In the genomic region with DNA sequence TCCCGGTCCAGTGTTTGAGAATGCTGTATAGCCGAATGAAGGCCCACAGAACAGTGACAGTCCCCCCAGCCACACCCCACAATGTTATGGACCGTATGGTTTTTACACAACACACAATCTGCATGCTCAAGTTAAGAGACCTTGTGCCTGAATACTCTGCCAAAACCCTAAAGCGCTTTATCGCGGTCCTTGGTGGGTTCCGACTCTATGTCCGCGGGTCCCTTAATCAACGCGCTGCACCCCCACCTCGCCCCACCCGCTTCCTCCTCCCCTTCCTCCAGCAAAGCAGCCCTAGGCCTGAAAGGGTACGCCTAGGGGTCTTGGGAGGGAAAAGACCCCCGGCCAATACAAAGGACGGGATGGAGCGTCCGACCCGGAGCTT, we compare ENCODE assay signal across 8 cellular contexts. TPM values are rescaled to one million over a fixed set of nuclear protein-coding genes. Genes with fewer than 3 reads are reported as not detected.
DNase-seq lines count a peak whose midpoint lies in the region; ATAC-seq and TF ChIP-seq lines count a peak whose summit lies in the region.

No MANE protein-coding gene starts in this region.

- peak overlapping the region; percentile 65 for H3K4me3 ChIP-seq in BJ (ENCODE audit: low read depth, low read length)

- peaks cover 42% of the 10 kb centered on the region for H3K4me1 Mint-ChIP-seq in activated CD4-positive, alpha-beta memory T cell treated with anti-CD3 and anti-CD28 coated beads for 36 hours (ENCODE audit: low read depth)
- H3K4me1 Mint-ChIP-seq in natural killer cell treated with Interleukin-12 subunit alpha and Interleukin-12 subunit beta and Interleukin-15 and Interleukin-18, amount 100 ng/mL, for 72 hours (ENCODE audit: low read depth in 2 of 2): peaks cover 31 to 47% of the 10 kb centered on the region in 2 donors
- peaks cover 19% of the 10 kb centered on the region for H3K4me1 Mint-ChIP-seq in type B pancreatic cell (ENCODE audit: unreplicated experiment)

- TF ChIP-seq CTCF in BJ (IDR thresholded peaks at IDR 0.05; ENCODE audit: insufficient read depth, low read depth, low read length) (no peak), type B pancreatic cell (conservative IDR thresholded peaks at IDR 0.05) (no peak)

- CTCF ChIA-PET in BJ (lab: Yijun Ruan, JAX): interaction anchor here (0.6 to 0.9 kb wide), 2 partner anchors 10 to 29 kb away, joined by 3 read pairs; no protein-coding TSS in a partner anchor
- CTCF ChIA-PET in activated CD4-positive, alpha-beta memory T cell treated with anti-CD3 and anti-CD28 coated beads for 36 hours (lab: Charles Lee): interaction anchor here (1.2 to 1.8 kb wide), 2 partner anchors 20 to 44 kb away, joined by 3 to 10 read pairs; no protein-coding TSS in a partner anchor

- DNase-seq in BJ (ENCODE audit: low read depth): no peak
- DNase-seq in activated CD4-positive, alpha-beta memory T cell treated with anti-CD3 and anti-CD28 coated beads for 36 hours: peak; percentile 55
- DNase-seq in natural killer cell treated with Interleukin-12 subunit alpha and Interleukin-12 subunit beta and Interleukin-15 and Interleukin-18, amount 100 ng/mL, for 72 hours (ENCODE audit: low spot score): peak; percentile 70
- no peak for DNase-seq in type B pancreatic cell (ENCODE audit: extremely low spot score, unreplicated experiment)
- DNase-seq in HK-2 (ENCODE audit: unreplicated experiment): no peak

- POLR2A ChIA-PET in BJ (lab: Charles Lee): no interaction called here
- POLR2A ChIA-PET in activated CD4-positive, alpha-beta memory T cell treated with anti-CD3 and anti-CD28 coated beads for 36 hours (lab: Charles Lee): interaction anchor here (1.0 to 4.8 kb wide), 3 partner anchors 11 to 44 kb away, joined by 3 to 24 read pairs (median 3); a partner anchor contains a TSS

- no peak for TF ChIP-seq RAD21 in Ishikawa (IDR thresholded peaks at IDR 0.05; ENCODE audit: low read depth)

- ATAC-seq in GM19463 (IDR thresholded peaks at IDR 0.05; ENCODE audit: unreplicated experiment): peak; percentile 11
- ATAC-seq in esophagus mucosa: peak; percentile 48
- ATAC-seq in natural killer cell treated with Interleukin-12 subunit alpha and Interleukin-12 subunit beta and Interleukin-15 and Interleukin-18, amount 100 ng/mL, for 72 hours: peak; percentile 59 to 64

- H3K4me3 Mint-ChIP-seq in activated CD4-positive, alpha-beta memory T cell treated with anti-CD3 and anti-CD28 coated beads for 36 hours: peak overlapping the region; percentile 96
- peak overlapping the region; percentile 86 for H3K4me3 Mint-ChIP-seq in natural killer cell treated with Interleukin-12 subunit alpha and Interleukin-12 subunit beta and Interleukin-15 and Interleukin-18, amount 100 ng/mL, for 72 hours
- peak overlapping the region; percentile 99 for H3K4me3 Mint-ChIP-seq in type B pancreatic cell

- peaks cover 26% of the 10 kb centered on the region for H3K36me3 Mint-ChIP-seq in activated CD4-positive, alpha-beta memory T cell treated with anti-CD3 and anti-CD28 coated beads for 36 hours
- H3K36me3 Mint-ChIP-seq in natural killer cell treated with Interleukin-12 subunit alpha and Interleukin-12 subunit beta and Interleukin-15 and Interleukin-18, amount 100 ng/mL, for 72 hours: peaks cover 21% of the 10 kb centered on the region
- peaks cover 23% of the 10 kb centered on the region for H3K36me3 Mint-ChIP-seq in type B pancreatic cell

- H3K27ac Mint-ChIP-seq in activated CD4-positive, alpha-beta memory T cell treated with anti-CD3 and anti-CD28 coated beads for 36 hours: peak overlapping the region; percentile 97
- peak overlapping the region; percentile 84 to 98 for H3K27ac Mint-ChIP-seq in natural killer cell treated with Interleukin-12 subunit alpha and Interleukin-12 subunit beta and Interleukin-15 and Interleukin-18, amount 100 ng/mL, for 72 hours
- H3K27ac Mint-ChIP-seq in type B pancreatic cell: peak overlapping the region; percentile 92

- no peaks in the 10 kb centered on the region for H3K27me3 ChIP-seq in BJ (ENCODE audit: control insufficient read depth, insufficient read depth, low read length)

- intact Hi-C loops in activated CD4-positive, alpha-beta memory T cell treated with anti-CD3 and anti-CD28 coated beads for 36 hours (cut with micrococcal nuclease): no loop called here

- H3K36me3 ChIP-seq in BJ (ENCODE audit: control insufficient read depth, insufficient read depth, low read length): peaks cover 1% of the 10 kb centered on the region; the same call in 1 of the 2 replicates

- H3K9me3 Mint-ChIP-seq in activated CD4-positive, alpha-beta memory T cell treated with anti-CD3 and anti-CD28 coated beads for 36 hours: no peaks in the 10 kb centered on the region
- no peaks in the 10 kb centered on the region for H3K9me3 Mint-ChIP-seq in natural killer cell treated with Interleukin-12 subunit alpha and Interleukin-12 subunit beta and Interleukin-15 and Interleukin-18, amount 100 ng/mL, for 72 hours
- H3K9me3 Mint-ChIP-seq in type B pancreatic cell: no peaks in the 10 kb centered on the region

- no peaks in the 10 kb centered on the region for H3K27me3 Mint-ChIP-seq in activated CD4-positive, alpha-beta memory T cell treated with anti-CD3 and anti-CD28 coated beads for 36 hours
- no peaks in the 10 kb centered on the region for H3K27me3 Mint-ChIP-seq in natural killer cell treated with Interleukin-12 subunit alpha and Interleukin-12 subunit beta and Interleukin-15 and Interleukin-18, amount 100 ng/mL, for 72 hours
- H3K27me3 Mint-ChIP-seq in type B pancreatic cell: no peaks in the 10 kb centered on the region

- TF ChIP-seq EP300 in Ishikawa (IDR thresholded peaks at IDR 0.05; ENCODE audit: borderline replicate concordance): no peak

TF ChIP-seq in Ishikawa, 13 proteins besides CTCF, POLR2A, EP300 and RAD21:
- TF ChIP-seq ZBTB7A (IDR thresholded peaks at IDR 0.05; ENCODE audit: low read depth): peak; percentile 54; the same call in 1 of the 2 replicates
- TF ChIP-seq, protein P1, sequence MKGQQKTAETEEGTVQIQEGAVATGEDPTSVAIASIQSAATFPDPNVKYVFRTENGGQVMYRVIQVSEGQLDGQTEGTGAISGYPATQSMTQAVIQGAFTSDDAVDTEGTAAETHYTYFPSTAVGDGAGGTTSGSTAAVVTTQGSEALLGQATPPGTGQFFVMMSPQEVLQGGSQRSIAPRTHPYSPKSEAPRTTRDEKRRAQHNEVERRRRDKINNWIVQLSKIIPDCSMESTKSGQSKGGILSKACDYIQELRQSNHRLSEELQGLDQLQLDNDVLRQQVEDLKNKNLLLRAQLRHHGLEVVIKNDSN (IDR thresholded peaks at IDR 0.05): no peak

RNA-seq across cellular contexts. Expression of a gene that starts 0.4 kb away (rescaled TPM):
- 120 and 179 TPM in 2 replicates for polyA plus RNA-seq in BJ (2011; rRNA removed)
- 100 and 104 TPM in 2 replicates for polyA minus RNA-seq in BJ (2011; rRNA and poly(A)+ RNA removed)
- total RNA-seq in activated CD4-positive, alpha-beta memory T cell treated with anti-CD3 and anti-CD28 coated beads for 36 hours: 100 to 1,000 TPM; 107 to 108 TPM
- 59.8 TPM for total RNA-seq in esophagus mucosa
- total RNA-seq in natural killer cell treated with Interleukin-12 subunit alpha and Interleukin-12 subunit beta and Interleukin-15 and Interleukin-18, amount 100 ng/mL, for 72 hours: 100 to 1,000 TPM in 1 of 2 donors, 10 to 100 TPM in 1; 88.4 to 107 TPM
- total RNA-seq in type B pancreatic cell (ENCODE audit: low replicate concordance): 108 and 130 TPM in 2 replicates

RNA-seq across cellular contexts. Expression of a gene that starts 21.0 kb away (rescaled TPM):
- polyA plus RNA-seq in BJ (2011; rRNA removed): 108 and 169 TPM in 2 replicates
- 33.0 and 47.3 TPM in 2 replicates for polyA minus RNA-seq in BJ (2011; rRNA and poly(A)+ RNA removed)
- total RNA-seq in activated CD4-positive, alpha-beta memory T cell treated with anti-CD3 and anti-CD28 coated beads for 36 hours: 100 to 1,000 TPM; 332 to 339 TPM
- 106 TPM for total RNA-seq in esophagus mucosa
- 100 to 1,000 TPM; 219 to 259 TPM for total RNA-seq in natural killer cell treated with Interleukin-12 subunit alpha and Interleukin-12 subunit beta and Interleukin-15 and Interleukin-18, amount 100 ng/mL, for 72 hours
- 126 and 150 TPM in 2 replicates for total RNA-seq in type B pancreatic cell (ENCODE audit: low replicate concordance)

Comparison
In these comparisons a context has a peak if more than half of its experiments do, and no peak if none do; other contexts are left out.
1. DNase-seq: peak in activated CD4-positive, alpha-beta memory T cell treated with anti-CD3 and anti-CD28 coated beads for 36 hours (single experiment) and natural killer cell treated with Interleukin-12 subunit alpha and Interleukin-12 subunit beta and Interleukin-15 and Interleukin-18, amount 100 ng/mL, for 72 hours (single experiment); none in BJ (single experiment), type B pancreatic cell (single experiment) and HK-2 (single experiment).
2. ATAC-seq: peak in every context shown above with its lines; median percentile 62 in natural killer cell treated with Interleukin-12 subunit alpha and Interleukin-12 subunit beta and Interleukin-15 and Interleukin-18, amount 100 ng/mL, for 72 hours; 48 in esophagus mucosa; 11 in GM19463.
3. Peak in every context shown above with its lines, with median percentiles within 50 percentile points of each other: H3K27ac Mint-ChIP-seq and H3K4me3 Mint-ChIP-seq.